In genomic region chr2:10048501-10049171, GRCh38 we compare ENCODE assay signal across 1 cellular context.
TF ChIP-seq lines count a peak whose summit lies in the region.

No MANE protein-coding gene starts in this region.

TF ChIP-seq in GM23338, 12 proteins besides CTCF, POLR2A, EP300 and RAD21 (continued from another document):
- TF ChIP-seq ZNF462 (CRISPR knock-in tag; IDR thresholded peaks at IDR 0.05), result no peak
- TF ChIP-seq EZH2phosphoT487 (IDR thresholded peaks at IDR 0.05; ENCODE audit: unreplicated experiment), result no peak
- TF ChIP-seq POLR2AphosphoS5 (IDR thresholded peaks at IDR 0.05; ENCODE audit: low read depth), result no peak
